Comparison of ENCODE assay signal across 28 cellular contexts in the genomic region with DNA sequence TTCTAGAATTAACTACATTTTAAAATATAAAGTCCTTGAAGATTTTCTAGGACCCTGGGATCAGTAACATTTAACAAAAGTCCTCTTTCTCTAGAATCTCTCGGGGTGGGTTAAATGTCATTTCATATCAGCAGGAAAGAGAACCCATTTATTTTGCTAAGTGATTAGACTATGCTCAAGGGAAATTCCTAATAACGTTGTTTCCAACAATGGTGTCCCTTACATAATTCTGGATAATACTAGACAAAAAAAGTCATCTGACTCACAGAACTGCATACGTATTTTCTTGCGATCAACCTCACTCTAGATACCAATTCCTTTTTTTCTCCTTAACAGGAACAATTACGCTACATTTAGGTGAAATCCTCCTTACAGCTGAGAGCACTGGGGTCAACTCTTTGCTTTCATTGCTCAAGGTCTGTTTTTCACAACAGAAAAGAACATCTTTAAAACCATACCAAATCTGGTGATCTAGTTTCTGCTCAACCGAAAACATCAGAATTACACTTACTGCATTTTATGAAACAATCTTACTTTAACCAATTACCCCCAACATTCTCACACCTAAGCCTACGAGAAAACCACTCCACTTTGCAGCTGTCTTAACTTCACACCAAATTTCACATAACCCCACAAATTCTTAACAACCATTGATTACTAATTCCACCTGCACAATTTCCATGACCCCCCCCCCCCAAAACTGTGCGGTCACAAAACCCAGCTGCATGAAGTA.
DNase-seq lines count a peak whose midpoint lies in the region; ATAC-seq, FAIRE-seq and TF ChIP-seq lines count a peak whose summit lies in the region.
"Had no signal": no experiment of that assay in that cellular context is flagged by ENCODE, and none has a peak within 500 bp of the region (broad histone marks: within the 10 kb centered on the region; RNA-seq: fewer than 3 reads in every experiment).

No MANE protein-coding gene starts in this region.

- intact Hi-C loops in activated CD4-positive, alpha-beta T cell treated with anti-CD3 and anti-CD28 coated beads, Interleukin-2, amount 10 ng/mL, durations not matched to agents 24 days and 14 days (cut with micrococcal nuclease) = no loop called here
- intact Hi-C loops in naive thymus-derived CD4-positive, alpha-beta T cell (cut with micrococcal nuclease) = loop anchor here in 1 of 2 donors (1.0 to 2.0 kb wide), 2 partner anchors 8 to 15 kb away; no protein-coding TSS in a partner anchor
- intact Hi-C loops in aorta (cut with DNase I) = no loop called here

- no peak overlapping the region for H2AFZ ChIP-seq in KMS-11 (ENCODE audit: low read depth)
- H2AFZ ChIP-seq in trophoblast cell (ENCODE audit: insufficient read depth, low read length, poor library complexity) = no peak overlapping the region
- H2AFZ ChIP-seq: GM23248 had no signal

- TF ChIP-seq CTCF in KMS-11 (conservative IDR thresholded peaks at IDR 0.05; ENCODE audit: low read depth, low read length) = no peak

- H2AK5ac ChIP-seq in trophoblast cell (ENCODE audit: low read length) = no peak overlapping the region

- no peaks in the 10 kb centered on the region for H3K36me3 ChIP-seq in KMS-11 (ENCODE audit: insufficient read depth)
- H3K36me3 ChIP-seq in naive thymus-derived CD4-positive, alpha-beta T cell (ENCODE audit: control insufficient read depth in 2 of 3, insufficient read depth in 3 of 3, low read length in 3 of 3) = no peaks in the 10 kb centered on the region
- no peaks in the 10 kb centered on the region for H3K36me3 ChIP-seq in trophoblast cell (ENCODE audit: control insufficient read depth in 1 of 2, insufficient read depth in 2 of 2, low read length in 2 of 2)
- H3K36me3 ChIP-seq in aorta (ENCODE audit: control insufficient read depth in 1 of 2, insufficient read depth in 2 of 2, low read length in 1 of 2) = no peaks in the 10 kb centered on the region
- H3K36me3 ChIP-seq: gastroesophageal sphincter, MG63, right atrium auricular region had no signal

- peak overlapping the region; percentile 20 for H3K4me3 Mint-ChIP-seq in activated CD4-positive, alpha-beta T cell treated with anti-CD3 and anti-CD28 coated beads, Interleukin-2, amount 10 ng/mL, durations not matched to agents 24 days and 14 days
- peak overlapping the region in 8 of 10 donors; percentile 4 to 68 (median 60) for H3K4me3 Mint-ChIP-seq in naive thymus-derived CD4-positive, alpha-beta T cell

- WGBS in trophoblast cell (ENCODE audit: extremely low coverage, insufficient coverage, insufficient read length) = 100% methylated on average over 1 of the region's 8 CpGs
- 62 to 65% methylated on average over 8 of the region's 8 CpGs for WGBS in aorta, 2 donors

- ATAC-seq in activated naive CD4-positive, alpha-beta T cell treated with anti-CD3 and anti-CD28 coated beads, Interleukin-2, amount 50 U/mL, for 72 hours = peak; percentile 33 to 68
- peak; percentile 42 for ATAC-seq in naive thymus-derived CD4-positive, alpha-beta T cell
- ATAC-seq in aorta (ENCODE audit: low FRiP score) = no peak
- ATAC-seq: esophagus mucosa, gastroesophageal sphincter had no signal

- H2BK120ac ChIP-seq in trophoblast cell (ENCODE audit: insufficient read depth, low read length, poor library complexity) = no peak overlapping the region

- peaks cover 59% of the 10 kb centered on the region for H3K4me1 Mint-ChIP-seq in activated CD4-positive, alpha-beta T cell treated with anti-CD3 and anti-CD28 coated beads, Interleukin-2, amount 10 ng/mL, durations not matched to agents 24 days and 14 days
- H3K4me1 Mint-ChIP-seq in naive thymus-derived CD4-positive, alpha-beta T cell = peaks cover 67 to 98% (median 94%) of the 10 kb centered on the region in 7 donors

- FAIRE-seq in frontal cortex (lab: Jason Lieb, UNC) = no peak
- FAIRE-seq: astrocyte, G401.6, GM19239 had no signal

- no peak overlapping the region for H3K23ac ChIP-seq in trophoblast cell (ENCODE audit: low read length)

- H2BK12ac ChIP-seq in trophoblast cell (ENCODE audit: low read length) = no peak overlapping the region

- H3K36me3 Mint-ChIP-seq in activated CD4-positive, alpha-beta T cell treated with anti-CD3 and anti-CD28 coated beads, Interleukin-2, amount 10 ng/mL, durations not matched to agents 24 days and 14 days (ENCODE audit: low read depth) = peaks cover 21% of the 10 kb centered on the region
- H3K36me3 Mint-ChIP-seq in activated naive CD4-positive, alpha-beta T cell treated with anti-CD3 and anti-CD28 coated beads, Interleukin-2, amount 50 U/mL, for 72 hours = peaks cover 4 to 8% of the 10 kb centered on the region in 2 donors
- peaks cover 0 to 19% (median 3%) of the 10 kb centered on the region in 5 donors for H3K36me3 Mint-ChIP-seq in naive thymus-derived CD4-positive, alpha-beta T cell

- H3K4me2 ChIP-seq in KMS-11 (peak overlapping the region; percentile 37), trophoblast cell (ENCODE audit: low read length) (no peak overlapping the region)

- H3K4me3 ChIP-seq in KMS-11 (IDR thresholded peaks at IDR 0.05; ENCODE audit: insufficient read depth, low read depth, low read length) (no peak overlapping the region), trophoblast cell (ENCODE audit: low read depth, low read length) (no peak overlapping the region), aorta (ENCODE audit: low read length in 2 of 2) (no peak overlapping the region)
- no peak overlapping the region for H3K4me3 ChIP-seq in naive thymus-derived CD4-positive, alpha-beta T cell (ENCODE audit: low read length)
- H3K4me3 ChIP-seq: gastroesophageal sphincter, GM23248, MG63, right atrium auricular region, testis had no signal

- peak overlapping the region; percentile 72 for H3K27ac Mint-ChIP-seq in activated CD4-positive, alpha-beta T cell treated with anti-CD3 and anti-CD28 coated beads, Interleukin-2, amount 10 ng/mL, durations not matched to agents 24 days and 14 days
- peak overlapping the region; percentile 74 to 93 for H3K27ac Mint-ChIP-seq in activated naive CD4-positive, alpha-beta T cell treated with anti-CD3 and anti-CD28 coated beads, Interleukin-2, amount 50 U/mL, for 72 hours
- peak overlapping the region in 7 of 9 donors; percentile 21 to 77 (median 53) for H3K27ac Mint-ChIP-seq in naive thymus-derived CD4-positive, alpha-beta T cell

- no peaks in the 10 kb centered on the region for H3K9me3 ChIP-seq in naive thymus-derived CD4-positive, alpha-beta T cell (ENCODE audit: control insufficient read depth in 2 of 3, low read length in 3 of 3)
- H3K9me3 ChIP-seq in trophoblast cell (ENCODE audit: insufficient read depth, low read depth, low read length) (peaks cover 6% of the 10 kb centered on the region), aorta (ENCODE audit: control insufficient read depth, low read length) (no peaks in the 10 kb centered on the region)
- H3K9me3 ChIP-seq: gastroesophageal sphincter, MG63, right atrium auricular region, testis had no signal

- H3K27ac ChIP-seq in KMS-11 = peak overlapping the region; percentile 76
- no peak overlapping the region for H3K27ac ChIP-seq in naive thymus-derived CD4-positive, alpha-beta T cell (ENCODE audit: low read depth, low read length)
- H3K27ac ChIP-seq in trophoblast cell (ENCODE audit: low read depth, low read length) = no peak overlapping the region
- no peak overlapping the region for H3K27ac ChIP-seq in aorta (ENCODE audit: low read depth in 1 of 2, low read length in 2 of 2)
- H3K27ac ChIP-seq: gastroesophageal sphincter, GM23248, right atrium auricular region had no signal

- no peak overlapping the region for H3K18ac ChIP-seq in trophoblast cell (ENCODE audit: low read length)

- H3K4ac ChIP-seq in trophoblast cell (ENCODE audit: low read depth, low read length) = no peak overlapping the region

- H2BK5ac ChIP-seq in trophoblast cell (ENCODE audit: low read depth, low read length, poor library complexity) = no peak overlapping the region

- H4K12ac ChIP-seq in trophoblast cell (ENCODE audit: low read depth, low read length) = no peak overlapping the region

- no peaks in the 10 kb centered on the region for H3K27me3 ChIP-seq in KMS-11 (ENCODE audit: insufficient read depth, low read depth)
- no peaks in the 10 kb centered on the region for H3K27me3 ChIP-seq in naive thymus-derived CD4-positive, alpha-beta T cell (ENCODE audit: control insufficient read depth in 2 of 2, insufficient read depth in 2 of 2, low read length in 2 of 2)
- no peaks in the 10 kb centered on the region for H3K27me3 ChIP-seq in trophoblast cell (ENCODE audit: insufficient read depth, low read length)
- no peaks in the 10 kb centered on the region for H3K27me3 ChIP-seq in aorta (ENCODE audit: control insufficient read depth in 1 of 2, insufficient read depth in 2 of 2, low read length in 1 of 2)
- H3K27me3 ChIP-seq: gastroesophageal sphincter, MG63, right atrium auricular region, testis had no signal

- DNase-seq in activated CD4-positive, alpha-beta T cell treated with anti-CD3 and anti-CD28 coated beads, Interleukin-2, amount 10 ng/mL, durations not matched to agents 24 days and 14 days = no peak
- DNase-seq in activated CD4-positive, alpha-beta T cell treated with anti-CD3 and anti-CD28 coated beads for 48 hours = no peak
- no peak for DNase-seq in activated naive CD4-positive, alpha-beta T cell treated with anti-CD3 and anti-CD28 coated beads, Interleukin-2, amount 50 U/mL, for 72 hours (ENCODE audit: low spot score in 2 of 2)
- no peak for DNase-seq in naive thymus-derived CD4-positive, alpha-beta T cell
- DNase-seq in trophoblast cell (no peak), aorta (no peak), frontal cortex (ENCODE audit: low spot score in 2 of 2) (no peak)
- DNase-seq: C1 segment of cervical spinal cord; cerebellar nuclear complex; DMS 273 treated with DMSO at 0.1 percent for 48 hours; GM23248; IMR-90; kidney glomerular epithelial cell; MG63; NCI-H1436 treated with DMSO at 0.1 percent for 48 hours; NCI-H82; Right ventricle myocardium superior; stimulated activated CD4-positive, alpha-beta T cell treated with anti-CD3 and anti-CD28 coated beads, Interleukin-12 subunit alpha, Interleukin-12 subunit beta, amount 100 ng/mL, for 4 hours; stimulated activated CD8-positive, alpha-beta memory T cell treated with anti-CD3 and anti-CD28 coated beads, Interleukin-4, amount 100 ng/mL, for 48 hours; SW 1271; testis had no signal

- H3K27me3 Mint-ChIP-seq in activated CD4-positive, alpha-beta T cell treated with anti-CD3 and anti-CD28 coated beads, Interleukin-2, amount 10 ng/mL, durations not matched to agents 24 days and 14 days = no peaks in the 10 kb centered on the region
- no peaks in the 10 kb centered on the region for H3K27me3 Mint-ChIP-seq in naive thymus-derived CD4-positive, alpha-beta T cell

- no peak overlapping the region for H3K14ac ChIP-seq in trophoblast cell (ENCODE audit: low read length)

- peaks cover 96% of the 10 kb centered on the region for H3K79me2 ChIP-seq in KMS-11 (ENCODE audit: insufficient read depth, low read depth)
- no peaks in the 10 kb centered on the region for H3K79me2 ChIP-seq in trophoblast cell (ENCODE audit: control insufficient read depth, insufficient read depth, low read length, poor library complexity)

- POLR2A ChIA-PET in naive thymus-derived CD4-positive, alpha-beta T cell (lab: Charles Lee) = interaction anchor here (0.8 to 2.1 kb wide), 2 partner anchors 44 to 60 kb away, joined by 3 to 6 read pairs; no protein-coding TSS in a partner anchor

- CTCF ChIA-PET in naive thymus-derived CD4-positive, alpha-beta T cell (lab: Charles Lee) = no interaction called here

- H3K79me1 ChIP-seq in trophoblast cell (ENCODE audit: low read length) = no peaks in the 10 kb centered on the region

- H3K4me1 ChIP-seq in KMS-11 (ENCODE audit: low read depth, poor library complexity, severe bottlenecking) (peaks cover 99% of the 10 kb centered on the region), trophoblast cell (ENCODE audit: control insufficient read depth in 1 of 2, insufficient read depth in 2 of 2, low read length in 2 of 2) (no peaks in the 10 kb centered on the region), aorta (ENCODE audit: control insufficient read depth in 1 of 2, insufficient read depth in 2 of 2, low read length in 2 of 2) (peaks cover 0 to 2% of the 10 kb centered on the region in 2 donors)
- peaks cover 49 to 73% of the 10 kb centered on the region in 2 donors for H3K4me1 ChIP-seq in naive thymus-derived CD4-positive, alpha-beta T cell (ENCODE audit: control insufficient read depth in 2 of 2, insufficient read depth in 2 of 2, low read length in 2 of 2)

- H3K9me3 Mint-ChIP-seq in activated CD4-positive, alpha-beta T cell treated with anti-CD3 and anti-CD28 coated beads, Interleukin-2, amount 10 ng/mL, durations not matched to agents 24 days and 14 days = no peaks in the 10 kb centered on the region
- no peaks in the 10 kb centered on the region for H3K9me3 Mint-ChIP-seq in activated naive CD4-positive, alpha-beta T cell treated with anti-CD3 and anti-CD28 coated beads, Interleukin-2, amount 50 U/mL, for 72 hours
- no peaks in the 10 kb centered on the region for H3K9me3 Mint-ChIP-seq in naive thymus-derived CD4-positive, alpha-beta T cell

- H4K20me1 ChIP-seq in KMS-11 (ENCODE audit: insufficient read depth) = no peaks in the 10 kb centered on the region; the same call in 1 of the 2 replicates

- H4K91ac ChIP-seq in trophoblast cell (ENCODE audit: low read depth, low read length) = no peak overlapping the region

- H3K9ac ChIP-seq in KMS-11 (peak overlapping the region; percentile 20; the same call in 1 of the 2 replicates), trophoblast cell (ENCODE audit: low read length) (no peak overlapping the region)
- H3K9ac ChIP-seq: GM23248 had no signal

- no peak overlapping the region for H4K8ac ChIP-seq in trophoblast cell (ENCODE audit: low read depth, low read length)
